Comparison of ENCODE assay signal across 1 cellular context in the genomic region with DNA sequence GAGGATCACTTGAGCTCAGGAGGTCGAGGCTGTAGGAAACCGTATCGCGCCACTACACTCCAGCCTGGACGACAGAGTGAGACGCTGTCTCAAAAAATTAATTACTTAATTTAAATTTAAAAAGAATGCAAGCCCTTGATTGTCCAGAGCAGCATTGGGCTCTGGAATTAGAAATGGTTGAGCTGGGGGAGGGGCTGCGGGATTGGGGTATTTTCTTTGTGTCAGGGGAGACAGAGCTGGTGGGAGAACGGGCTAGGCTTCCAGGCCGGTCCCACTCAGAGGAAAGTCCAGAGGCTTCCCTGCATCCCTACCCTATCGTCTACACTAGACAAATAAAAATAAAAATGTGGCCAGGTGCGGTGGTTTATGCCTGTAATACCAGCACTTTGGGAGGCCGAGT.
TF ChIP-seq lines count a peak whose summit lies in the region.

No MANE protein-coding gene starts in this region.

TF ChIP-seq in WTC11, 78 proteins besides CTCF, POLR2A, EP300 and RAD21 (continued from another document):
- TF ChIP-seq AFF4 (CRISPR knock-in tag; IDR thresholded peaks at IDR 0.05; ENCODE audit: borderline replicate concordance) (no peak), USF2 (CRISPR knock-in tag; IDR thresholded peaks at IDR 0.05) (no peak), SP1 (CRISPR knock-in tag; conservative IDR thresholded peaks at IDR 0.05) (no peak), FOXP1 (CRISPR knock-in tag; IDR thresholded peaks at IDR 0.05; ENCODE audit: borderline replicate concordance) (no peak)
